31 cellular contexts compared by ENCODE assay signal in genomic region chr2:106969777-106970176, GRCh38.
"Had no signal": no experiment of that assay in that cellular context is flagged by ENCODE, and none has a peak within 500 bp of the region (broad histone marks: within the 10 kb centered on the region; RNA-seq: fewer than 3 reads in every experiment).

No MANE protein-coding gene starts in this region.

- H3K4me3 Mint-ChIP-seq: immature natural killer cell; mesothelial cell of epicardium; naive B cell; natural killer cell; nephron progenitor cell; stimulated activated naive B cell treated with anti-CD40 and anti-IgM and Interleukin-4, amounts not matched to agents 10 μg/mL and 1 μg/mL and 100 μg/mL, for 72 hours had no signal

- H3K36me3 ChIP-seq: left lung, lower lobe of right lung, neural progenitor cell, neutrophil, ovary, right atrium auricular region, stomach, thyroid gland, transverse colon, upper lobe of left lung had no signal

- H3K27me3 ChIP-seq: left lung, neural progenitor cell, neutrophil, ovary, right atrium auricular region, stomach, testis, thyroid gland, transverse colon, upper lobe of left lung had no signal

- H3K4me1 Mint-ChIP-seq: immature natural killer cell; mesothelial cell of epicardium; naive B cell; natural killer cell; nephron progenitor cell; neural progenitor cell; stimulated activated naive B cell treated with anti-CD40 and anti-IgM and Interleukin-4, amounts not matched to agents 10 μg/mL and 1 μg/mL and 100 μg/mL, for 72 hours had no signal

- H3K9ac ChIP-seq: neural progenitor cell had no signal

- H3K9me3 Mint-ChIP-seq: mesothelial cell of epicardium, neural progenitor cell had no signal

- ATAC-seq: left colon; left lung; lower lobe of right lung; natural killer cell; sciatic nerve; stimulated activated naive B cell treated with anti-CD40 and anti-IgM and Interleukin-4, amounts not matched to agents 10 μg/mL and 1 μg/mL and 100 μg/mL, for 72 hours; stimulated activated naive CD8-positive, alpha-beta T cell treated with anti-CD3 and anti-CD28 coated beads, Interleukin-15, Interleukin-2, amounts not matched to agents 100 U/mL and 50 U/mL, for 24 hours had no signal

- H3K4me2 ChIP-seq: neural progenitor cell had no signal

- H3K36me3 Mint-ChIP-seq: immature natural killer cell; mesothelial cell of epicardium; naive B cell; natural killer cell; neural progenitor cell; stimulated activated naive B cell treated with anti-CD40 and anti-IgM and Interleukin-4, amounts not matched to agents 10 μg/mL and 1 μg/mL and 100 μg/mL, for 72 hours had no signal

- H3K27ac ChIP-seq: left lung, lower lobe of right lung, neural progenitor cell, neutrophil, ovary, right atrium auricular region, skin epidermis, stomach, testis, thyroid gland, transverse colon, upper lobe of left lung had no signal

- H3K4me3 ChIP-seq: left lung, lower lobe of right lung, neural progenitor cell, ovary, right atrium auricular region, skin epidermis, stomach, testis, thyroid gland, transverse colon, upper lobe of left lung had no signal

- H3K27ac Mint-ChIP-seq: immature natural killer cell; mesothelial cell of epicardium; naive B cell; natural killer cell; nephron progenitor cell; neural progenitor cell; progenitor cell of endocrine pancreas; stimulated activated naive B cell treated with anti-CD40 and anti-IgM and Interleukin-4, amounts not matched to agents 10 μg/mL and 1 μg/mL and 100 μg/mL, for 72 hours had no signal

- H2AFZ ChIP-seq: neural progenitor cell had no signal

- H3K27me3 Mint-ChIP-seq: naive B cell had no signal

- H3K4me1 ChIP-seq: left lung, lower lobe of right lung, neural progenitor cell, right atrium auricular region, stomach, testis, thyroid gland, transverse colon, upper lobe of left lung had no signal

- DNase-seq: hypothalamus; immature natural killer cell; kidney; left colon; left lung; lower lobe of right lung; mammary epithelial cell; mesendoderm; naive B cell; natural killer cell; nephron progenitor cell; occipital lobe; ovary; stimulated activated CD4-positive, alpha-beta T cell treated with anti-CD3 and anti-CD28 coated beads, Interleukin-12 subunit alpha, Interleukin-12 subunit beta, amount 100 ng/mL, for 4 hours; stimulated activated CD4-positive, alpha-beta T cell treated with anti-CD3 and anti-CD28 coated beads, Interleukin-15, amount 100 ng/mL, for 24 hours; stimulated activated CD4-positive, alpha-beta T cell treated with anti-CD3 and anti-CD28 coated beads, Interleukin-2, amount 100 ng/mL, for 24 hours; stimulated activated CD4-positive, alpha-beta T cell treated with anti-CD3 and anti-CD28 coated beads, Interleukin-4, amount 100 ng/mL, for 1 hour; stimulated activated naive B cell treated with anti-CD40 and anti-IgM and Interleukin-4, amounts not matched to agents 10 μg/mL and 1 μg/mL and 100 μg/mL, for 72 hours; stimulated activated naive CD8-positive, alpha-beta T cell treated with anti-CD3 and anti-CD28 coated beads, Interleukin-15, Interleukin-2, amounts not matched to agents 100 U/mL and 50 U/mL, for 24 hours; stomach; testis; thyroid gland; transverse colon; upper lobe of left lung had no signal

- H3K9me3 ChIP-seq: left lung, lower lobe of right lung, neutrophil, ovary, right atrium auricular region, stomach, testis, thyroid gland, transverse colon, upper lobe of left lung had no signal
